25 cellular contexts compared by ENCODE assay signal in genomic region chr12:61251076-61251475, GRCh38.
"Had no signal": no experiment of that assay in that cellular context is flagged by ENCODE, and none has a peak within 500 bp of the region (broad histone marks: within the 10 kb centered on the region; RNA-seq: fewer than 3 reads in every experiment).

No MANE protein-coding gene starts in this region.

- H3K4me3 Mint-ChIP-seq: dendritic cell treated with granulocyte-macrophage colony-stimulating factor and Interleukin-4, amounts not matched to agents 40 ng/mL and 50 ng/mL, for 4 days; effector memory CD8-positive, alpha-beta T cell; endodermal cell; memory B cell; naive thymus-derived CD4-positive, alpha-beta T cell had no signal

- H3K9me3 ChIP-seq: colonic mucosa, gastrocnemius medialis, lower lobe of right lung had no signal

- H3K36me3 ChIP-seq: colonic mucosa, esophagus squamous epithelium, gastrocnemius medialis, heart right ventricle, left lung, lower lobe of right lung had no signal

- H3K4me1 Mint-ChIP-seq: endodermal cell; memory B cell; naive thymus-derived CD4-positive, alpha-beta T cell had no signal

- H3K27me3 Mint-ChIP-seq: dendritic cell treated with granulocyte-macrophage colony-stimulating factor and Interleukin-4, amounts not matched to agents 40 ng/mL and 50 ng/mL, for 4 days; effector memory CD8-positive, alpha-beta T cell; memory B cell; naive thymus-derived CD4-positive, alpha-beta T cell had no signal

- H3K9me3 Mint-ChIP-seq: endodermal cell had no signal

- DNase-seq: colonic mucosa; cortex of kidney; effector CD8-positive, alpha-beta T cell; effector memory CD8-positive, alpha-beta T cell; endodermal cell; erythroblast; esophagus squamous epithelium; foreskin melanocyte; gastrocnemius medialis; glutamatergic neuron; head of caudate nucleus; heart right ventricle; hippocampal formation; left cardiac atrium; left lung; left ventricle myocardium superior; lower lobe of right lung; mesendoderm; midbrain; naive thymus-derived CD4-positive, alpha-beta T cell had no signal

- H3K27me3 ChIP-seq: colonic mucosa, esophagus squamous epithelium, gastrocnemius medialis, heart right ventricle, left lung had no signal

- H3K27ac ChIP-seq: colonic mucosa, esophagus squamous epithelium, gastrocnemius medialis, heart right ventricle, left lung, lower lobe of right lung had no signal

- H3K4me1 ChIP-seq: colonic mucosa, esophagus squamous epithelium, gastrocnemius medialis, heart right ventricle, left lung, lower lobe of right lung had no signal

- H3K27ac Mint-ChIP-seq: dendritic cell treated with granulocyte-macrophage colony-stimulating factor and Interleukin-4, amounts not matched to agents 40 ng/mL and 50 ng/mL, for 4 days; effector memory CD8-positive, alpha-beta T cell; endodermal cell; memory B cell; naive thymus-derived CD4-positive, alpha-beta T cell had no signal

- H3K36me3 Mint-ChIP-seq: memory B cell; naive thymus-derived CD4-positive, alpha-beta T cell had no signal

- H3K4me3 ChIP-seq: colonic mucosa, esophagus squamous epithelium, gastrocnemius medialis, heart right ventricle, left lung, lower lobe of right lung had no signal

- FAIRE-seq: endometrium, islet of Langerhans, keratinocyte had no signal
